8 cellular contexts compared by ENCODE assay signal in genomic region chr4:183505556-183506388, GRCh38.
DNase-seq lines count a peak whose midpoint lies in the region; ATAC-seq lines count a peak whose summit lies in the region.

No MANE protein-coding gene starts in this region.

- peak; percentile 88 for DNase-seq in AG08396 (ENCODE audit: low spot score)
- DNase-seq in NCI-H2196 treated with DMSO at 0.1 percent for 48 hours (lab: John Stamatoyannopoulos, UW; ENCODE audit: unreplicated experiment), result peak; percentile 33
- DNase-seq in central memory CD8-positive, alpha-beta T cell (ENCODE audit: low spot score in 2 of 2), result peak; percentile 76 to 86
- peak; percentile 96 for DNase-seq in islet precursor cell
- DNase-seq in stimulated activated CD4-positive, alpha-beta T cell treated with anti-CD3 and anti-CD28 coated beads, Interleukin-12 subunit alpha, Interleukin-12 subunit beta, amount 100 ng/mL, for 4 hours, result peak; percentile 86

- peaks cover 14% of the 10 kb centered on the region for H3K4me1 Mint-ChIP-seq in central memory CD8-positive, alpha-beta T cell

- ATAC-seq in GM18867 (IDR thresholded peaks at IDR 0.05; ENCODE audit: unreplicated experiment), result peak; percentile 47
- ATAC-seq in HG03095 (IDR thresholded peaks at IDR 0.05; ENCODE audit: unreplicated experiment), result peak; percentile 43
- peak; percentile 29 to 37 for ATAC-seq in activated CD4-positive, CD25-positive, alpha-beta regulatory T cell treated with anti-CD3 and anti-CD28 coated beads, Interleukin-2, amount 50 U/mL, for 24 hours
- peak; percentile 25 for ATAC-seq in central memory CD8-positive, alpha-beta T cell (replicated peaks; ENCODE audit: extremely low read depth, poor library complexity, severe bottlenecking)

- H3K27ac Mint-ChIP-seq in central memory CD8-positive, alpha-beta T cell (ENCODE audit: low read depth), result peak overlapping the region; percentile 89

- H3K4me3 Mint-ChIP-seq in central memory CD8-positive, alpha-beta T cell, result peak overlapping the region; percentile 87

- H3K27me3 Mint-ChIP-seq in central memory CD8-positive, alpha-beta T cell, result no peaks in the 10 kb centered on the region

- H3K9me3 Mint-ChIP-seq in central memory CD8-positive, alpha-beta T cell, result no peaks in the 10 kb centered on the region

- H3K36me3 Mint-ChIP-seq in central memory CD8-positive, alpha-beta T cell (ENCODE audit: insufficient read depth), result peaks cover 13% of the 10 kb centered on the region

Comparison
In these comparisons a context has a peak if more than half of its experiments do, and no peak if none do; other contexts are left out.
1. Peak in every context shown above with its lines: DNase-seq and ATAC-seq.
2. DNase-seq: peak in every context shown above with its lines; median percentile 96 in islet precursor cell; 88 in AG08396; 86 in stimulated activated CD4-positive, alpha-beta T cell treated with anti-CD3 and anti-CD28 coated beads, Interleukin-12 subunit alpha, Interleukin-12 subunit beta, amount 100 ng/mL, for 4 hours; 81 in central memory CD8-positive, alpha-beta T cell; 33 in NCI-H2196 treated with DMSO at 0.1 percent for 48 hours.